26 cellular contexts compared by ENCODE assay signal in the genomic region with DNA sequence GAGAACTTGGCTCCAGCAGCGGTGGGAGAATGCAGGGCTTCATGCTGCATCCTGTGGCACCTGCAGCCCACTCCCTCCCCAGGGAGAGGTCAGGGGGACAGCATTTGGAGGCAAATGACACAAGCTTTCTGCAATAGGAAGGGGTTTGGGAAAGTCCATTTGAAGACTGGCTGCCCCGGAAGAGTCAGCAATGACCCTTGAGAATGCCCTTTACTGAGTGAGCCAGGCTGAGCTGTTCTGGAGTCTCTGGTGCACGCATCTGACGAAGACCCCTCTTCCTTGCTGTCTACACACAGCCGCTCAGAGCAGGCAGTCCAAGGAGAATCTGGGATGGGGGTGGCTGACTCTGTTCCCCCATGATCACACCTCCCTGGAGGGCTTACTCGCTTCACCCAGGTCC. TPM values are rescaled to one million over a fixed set of nuclear protein-coding genes. Genes with fewer than 3 reads are reported as not detected.
A peak's percentile ranks its signal among the peaks of the same experiment; 100 is the strongest.
DNase-seq lines count a peak whose midpoint lies in the region; ATAC-seq and TF ChIP-seq lines count a peak whose summit lies in the region.
"Had no signal": no experiment of that assay in that cellular context is flagged by ENCODE, and none has a peak within 500 bp of the region (broad histone marks: within the 10 kb centered on the region; RNA-seq: fewer than 3 reads in every experiment).

No MANE protein-coding gene starts in this region.

- no peaks in the 10 kb centered on the region for H3K9me3 ChIP-seq in PC-3 (ENCODE audit: low read length)
- H3K9me3 ChIP-seq in mesodermal cell (ENCODE audit: control insufficient read depth, low read length) = no peaks in the 10 kb centered on the region
- H3K9me3 ChIP-seq in thoracic aorta = no peaks in the 10 kb centered on the region
- H3K9me3 ChIP-seq: right atrium auricular region had no signal

- 82 to 88% methylated on average over 2 to 5 of the region's 6 CpGs for WGBS in mesodermal cell (ENCODE audit: insufficient coverage in 2 of 2), 2 experiments

- H3F3A ChIP-seq in PC-3 (ENCODE audit: low read length, unreplicated experiment) = no peaks in the 10 kb centered on the region

- no TSS peak for BruUV-seq in PC-3 (replicated peaks; lab: Mats Ljungman, UMichigan)

- H3K9me2 ChIP-seq in PC-3 (replicated peaks; ENCODE audit: low read length) = no peaks in the 10 kb centered on the region

- ATAC-seq in PC-3 = no peak
- ATAC-seq in thoracic aorta (ENCODE audit: insufficient number of reproducible peaks, low FRiP score, low read depth) = no peak
- ATAC-seq: activated CD4-positive, CD25-positive, alpha-beta regulatory T cell treated with anti-CD3 and anti-CD28 coated beads, Interleukin-2, amount 50 U/mL, for 24 hours; natural killer cell; stimulated activated memory B cell treated with anti-CD40 and anti-IgM and Interleukin-4, amounts not matched to agents 10 μg/mL and 1 μg/mL and 100 μg/mL, for 72 hours had no signal

- H2AFZ ChIP-seq in PC-3 (ENCODE audit: low read length) = no peak overlapping the region
- H2AFZ ChIP-seq: parathyroid adenoma had no signal

- no peaks in the 10 kb centered on the region for H4K20me1 ChIP-seq in PC-3 (ENCODE audit: low read length)

- H3K9ac ChIP-seq in PC-3 (ENCODE audit: low read length) = no peak overlapping the region
- H3K9ac ChIP-seq: parathyroid adenoma had no signal

- H3K36me3 ChIP-seq in PC-3 (ENCODE audit: low read depth, low read length) (no peaks in the 10 kb centered on the region), mesodermal cell (ENCODE audit: control insufficient read depth, insufficient read depth, low read length) (no peaks in the 10 kb centered on the region), thoracic aorta (no peaks in the 10 kb centered on the region)
- H3K36me3 ChIP-seq: right atrium auricular region had no signal

- no peaks in the 10 kb centered on the region for H3K27me3 ChIP-seq in PC-3 (ENCODE audit: low read length)
- no peaks in the 10 kb centered on the region for H3K27me3 ChIP-seq in thoracic aorta (replicated peaks; ENCODE audit: insufficient read depth)

- no peak overlapping the region for H3K4me3 Mint-ChIP-seq in endothelial cell (ENCODE audit: unreplicated experiment)
- H3K4me3 Mint-ChIP-seq: activated CD4-positive, alpha-beta memory T cell treated with anti-CD3 and anti-CD28 coated beads, Interleukin-2, amount 10 ng/mL, durations not matched to agents 7 days and 5 days; activated naive CD8-positive, alpha-beta T cell; natural killer cell; stimulated activated memory B cell treated with anti-CD40 and anti-IgM and Interleukin-4, amounts not matched to agents 10 μg/mL and 1 μg/mL and 100 μg/mL, for 72 hours had no signal

- H3K4me1 Mint-ChIP-seq in endothelial cell (ENCODE audit: unreplicated experiment) = peaks cover 21% of the 10 kb centered on the region

- peaks cover 28% of the 10 kb centered on the region for H3K79me2 ChIP-seq in PC-3 (ENCODE audit: low read length)
- H3K79me2 ChIP-seq: parathyroid adenoma had no signal

- H3K4me1 ChIP-seq in PC-3 (ENCODE audit: insufficient read depth, low read length) (peaks cover 27% of the 10 kb centered on the region), mesodermal cell (ENCODE audit: control insufficient read depth, insufficient read depth, low read length, poor library complexity, severe bottlenecking) (peaks cover 34% of the 10 kb centered on the region), thoracic aorta (ENCODE audit: control insufficient read depth in 1 of 2, low read depth in 2 of 2) (peaks cover 0 to 29% of the 10 kb centered on the region in 2 donors)
- H3K4me1 ChIP-seq: parathyroid adenoma had no signal

- CTCF ChIA-PET in PC-3 (lab: Charles Lee) = no interaction called here

- no peak overlapping the region for H3K4me3 ChIP-seq in PC-3 (ENCODE audit: low read length)
- no peak overlapping the region for H3K4me3 ChIP-seq in mesodermal cell (ENCODE audit: extremely low read depth, insufficient read depth, low read length, poor library complexity, severe bottlenecking)
- H3K4me3 ChIP-seq in thoracic aorta = no peak overlapping the region
- H3K4me3 ChIP-seq: right atrium auricular region had no signal

- H3K27ac Mint-ChIP-seq in endothelial cell (ENCODE audit: unreplicated experiment) = no peak overlapping the region
- H3K27ac Mint-ChIP-seq: activated CD4-positive, alpha-beta memory T cell treated with anti-CD3 and anti-CD28 coated beads, Interleukin-2, amount 10 ng/mL, durations not matched to agents 7 days and 5 days; activated naive CD8-positive, alpha-beta T cell; CD4-positive, CD25-positive, alpha-beta regulatory T cell; natural killer cell; stimulated activated memory B cell treated with anti-CD40 and anti-IgM and Interleukin-4, amounts not matched to agents 10 μg/mL and 1 μg/mL and 100 μg/mL, for 72 hours had no signal

- TF ChIP-seq CTCF in PC-3 (conservative IDR thresholded peaks at IDR 0.05; ENCODE audit: low read depth, low read length) (no peak), thoracic aorta (IDR thresholded peaks at IDR 0.05) (no peak), endothelial cell (IDR thresholded peaks at IDR 0.05; ENCODE audit: unreplicated experiment) (no peak)

- POLR2A ChIA-PET in PC-3 (lab: Charles Lee; ENCODE audit: unreplicated experiment) = no interaction called here

- intact Hi-C loops in PC-3 (cut with micrococcal nuclease) = no loop called here

- peak overlapping the region; percentile 59 for H3K4me2 ChIP-seq in PC-3 (ENCODE audit: low read length)

- DNase-seq in PC-3 (no peak), astrocyte of the hippocampus (ENCODE audit: low read depth, low spot score) (peak; percentile 4), thoracic aorta (ENCODE audit: low spot score) (no peak), AML-193 (lab: John Stamatoyannopoulos, UW) (no peak), NCI-H2107 treated with DMSO at 0.1 percent for 48 hours (lab: John Stamatoyannopoulos, UW; ENCODE audit: unreplicated experiment) (no peak), endothelial cell (ENCODE audit: low spot score) (no peak)
- no peak for DNase-seq in activated CD4-positive, CD25-positive, alpha-beta regulatory T cell (lab: John Stamatoyannopoulos, UW)
- DNase-seq: activated CD4-positive, alpha-beta memory T cell treated with anti-CD3 and anti-CD28 coated beads, Interleukin-2, amount 10 ng/mL, durations not matched to agents 7 days and 5 days; CD4-positive, CD25-positive, alpha-beta regulatory T cell; islet precursor cell; natural killer cell; NCI-H1436 treated with DMSO at 0.1 percent for 48 hours; NCI-H2107; NCI-H446 treated with DMSO at 0.1 percent for 48 hours; NK-92 treated with Interleukin-12 subunit alpha and Interleukin-12 subunit beta, amount 100 ng/mL, for 24 hours; SIG-M5; stimulated activated CD4-positive, alpha-beta T cell treated with anti-CD3 and anti-CD28 coated beads, Interleukin-4, amount 100 ng/mL, for 4 hours; substantia nigra had no signal

- no peaks in the 10 kb centered on the region for H3K9me3 Mint-ChIP-seq in endothelial cell (ENCODE audit: unreplicated experiment)
- H3K9me3 Mint-ChIP-seq: activated CD4-positive, alpha-beta memory T cell treated with anti-CD3 and anti-CD28 coated beads, Interleukin-2, amount 10 ng/mL, durations not matched to agents 7 days and 5 days; natural killer cell had no signal

- peaks cover 5% of the 10 kb centered on the region for H3K27me3 Mint-ChIP-seq in endothelial cell (ENCODE audit: unreplicated experiment)

- peaks cover 4% of the 10 kb centered on the region for H3K36me3 Mint-ChIP-seq in endothelial cell (ENCODE audit: low read depth, unreplicated experiment)
- H3K36me3 Mint-ChIP-seq: activated naive CD8-positive, alpha-beta T cell; CD4-positive, CD25-positive, alpha-beta regulatory T cell; natural killer cell; stimulated activated memory B cell treated with anti-CD40 and anti-IgM and Interleukin-4, amounts not matched to agents 10 μg/mL and 1 μg/mL and 100 μg/mL, for 72 hours had no signal

- H3K27ac ChIP-seq in PC-3 (ENCODE audit: low read length) (peak overlapping the region; percentile 53), mesodermal cell (ENCODE audit: low read depth, low read length, severe bottlenecking) (peak overlapping the region; percentile 82), thoracic aorta (peak overlapping the region; percentile 58 to 75)
- H3K27ac ChIP-seq: parathyroid adenoma had no signal

RNA-seq across cellular contexts. Expression of a gene that starts 5.5 kb away (rescaled TPM):
- total RNA-seq in PC-3 (2014; rRNA removed) (0.66 TPM in 1 of 2 replicates, not detected in the other), thoracic aorta (1 to 10 TPM in 1 of 2 donors, not detected in 1; 1.8 TPM), endothelial cell (ENCODE audit: unreplicated experiment) (not detected)
- polyA plus RNA-seq in mesodermal cell (2013, experiment 1 of 2) = 0.44 TPM
- 0.51 TPM for polyA plus RNA-seq in mesodermal cell (2013, experiment 2 of 2)
- total RNA-seq: activated CD4-positive, alpha-beta memory T cell treated with anti-CD3 and anti-CD28 coated beads, Interleukin-2, amount 10 ng/mL, durations not matched to agents 7 days and 5 days; CD4-positive, CD25-positive, alpha-beta regulatory T cell; glomerular endothelial cell; natural killer cell; right atrium auricular region; T-helper 1 cell treated with Interleukin-12 subunit alpha and Interleukin-12 subunit beta and Interleukin-4 antibody, amounts not matched to agents 30 ng/mL and 1 ng/mL, for 36 hours had no signal
- polyA plus RNA-seq: CD4-positive, CD25-positive, alpha-beta regulatory T cell had no signal
